28 cellular contexts compared by ENCODE assay signal in genomic region chr1:185704181-185704580, GRCh38.
"Had no signal": no experiment of that assay in that cellular context is flagged by ENCODE, and none has a peak within 500 bp of the region (broad histone marks: within the 10 kb centered on the region; RNA-seq: fewer than 3 reads in every experiment).

No MANE protein-coding gene starts in this region.

- H3K27ac ChIP-seq: dorsolateral prefrontal cortex, esophagus muscularis mucosa, gastrocnemius medialis, left lung, neutrophil, pancreas, sigmoid colon, spleen, thoracic aorta, tibial nerve, upper lobe of left lung had no signal

- H3K9me3 Mint-ChIP-seq: natural killer cell treated with Interleukin-12 subunit alpha and Interleukin-12 subunit beta and Interleukin-15 and Interleukin-18, amount 100 ng/mL, for 72 hours had no signal

- H3K4me3 Mint-ChIP-seq: mesothelial cell of epicardium; naive B cell; natural killer cell treated with Interleukin-12 subunit alpha and Interleukin-12 subunit beta and Interleukin-15 and Interleukin-18, amount 100 ng/mL, for 72 hours; neural crest cell; stimulated activated naive B cell treated with anti-CD40 and anti-IgM and Interleukin-4, amounts not matched to agents 10 μg/mL and 1 μg/mL and 100 μg/mL, for 72 hours; stimulated activated naive CD8-positive, alpha-beta T cell treated with anti-CD3 and anti-CD28 coated beads, Interleukin-15, Interleukin-2, amounts not matched to agents 100 ng/mL and 50 ng/mL, for 24 hours had no signal

- H3K27ac Mint-ChIP-seq: mesothelial cell of epicardium; naive B cell; natural killer cell treated with Interleukin-12 subunit alpha and Interleukin-12 subunit beta and Interleukin-15 and Interleukin-18, amount 100 ng/mL, for 72 hours; stimulated activated naive B cell treated with anti-CD40 and anti-IgM and Interleukin-4, amounts not matched to agents 10 μg/mL and 1 μg/mL and 100 μg/mL, for 72 hours; stimulated activated naive CD8-positive, alpha-beta T cell treated with anti-CD3 and anti-CD28 coated beads, Interleukin-15, Interleukin-2, amounts not matched to agents 100 ng/mL and 50 ng/mL, for 24 hours had no signal

- H3K36me3 ChIP-seq: esophagus muscularis mucosa, gastrocnemius medialis, left lung, neutrophil, pancreas, sigmoid colon, spleen, thoracic aorta, tibial nerve, upper lobe of left lung had no signal

- H3K4me1 ChIP-seq: esophagus muscularis mucosa, gastrocnemius medialis, left lung, pancreas, sigmoid colon, spleen, tibial nerve, upper lobe of left lung had no signal

- H3K27me3 ChIP-seq: esophagus muscularis mucosa, gastrocnemius medialis, neutrophil, sigmoid colon, tibial nerve, upper lobe of left lung had no signal

- H3K9me3 ChIP-seq: esophagus muscularis mucosa, gastrocnemius medialis, left lung, mucosa of descending colon, neutrophil, pancreas, sigmoid colon, thoracic aorta, tibial nerve, upper lobe of left lung had no signal

- H3K4me1 Mint-ChIP-seq: naive B cell; neural crest cell; stimulated activated naive B cell treated with anti-CD40 and anti-IgM and Interleukin-4, amounts not matched to agents 10 μg/mL and 1 μg/mL and 100 μg/mL, for 72 hours had no signal

- H3K4me3 ChIP-seq: dorsolateral prefrontal cortex, esophagus muscularis mucosa, gastrocnemius medialis, left lung, mucosa of descending colon, pancreas, sigmoid colon, spleen, thoracic aorta, tibial nerve, upper lobe of left lung had no signal

- FAIRE-seq: colon, islet of Langerhans, pancreas, urothelium cell line had no signal

- DNase-seq: dorsolateral prefrontal cortex; effector CD4-positive, alpha-beta T cell; foreskin fibroblast; gastrocnemius medialis; head of caudate nucleus; left cardiac atrium; left lung; mesenchymal stem cell; mucosa of descending colon; naive B cell; pancreas; retina; sigmoid colon; spleen; stimulated activated CD4-positive, alpha-beta T cell treated with anti-CD3 and anti-CD28 coated beads, Interleukin-2, amount 100 ng/mL, for 48 hours; stimulated activated naive B cell treated with anti-CD40 and anti-IgM and Interleukin-4, amounts not matched to agents 10 μg/mL and 1 μg/mL and 100 μg/mL, for 72 hours; upper lobe of left lung had no signal

- ATAC-seq: gastrocnemius medialis; left cardiac atrium; left lung; mucosa of descending colon; natural killer cell treated with Interleukin-12 subunit alpha and Interleukin-12 subunit beta and Interleukin-15 and Interleukin-18, amount 100 ng/mL, for 72 hours; pancreas; stimulated activated naive B cell treated with anti-CD40 and anti-IgM and Interleukin-4, amounts not matched to agents 10 μg/mL and 1 μg/mL and 100 μg/mL, for 72 hours had no signal
